Comparison of ENCODE assay signal across 8 cellular contexts in genomic region chr6:106512958-106513480, GRCh38.
DNase-seq lines count a peak whose midpoint lies in the region; ATAC-seq, FAIRE-seq and TF ChIP-seq lines count a peak whose summit lies in the region.

No MANE protein-coding gene starts in this region.

- H3K9me3 ChIP-seq in naive thymus-derived CD4-positive, alpha-beta T cell (ENCODE audit: control insufficient read depth in 2 of 3, low read length in 3 of 3): no peaks in the 10 kb centered on the region
- no peaks in the 10 kb centered on the region for H3K9me3 ChIP-seq in SJCRH30 (replicated peaks)

- intact Hi-C loops in CD14-positive monocyte (cut with micrococcal nuclease): loop anchor here (5.0 to 10.0 kb wide), 2 partner anchors 34 to 638 kb away; no protein-coding TSS in a partner anchor
- intact Hi-C loops in naive thymus-derived CD4-positive, alpha-beta T cell (cut with micrococcal nuclease): loop anchor here (1.0 to 10.0 kb wide), 12 partner anchors 7 to 1444 kb away; partner anchors contain the start of genes ATG5 (in 2 of the 2), SEC63 (in 2 of the 2), BEND3 (in 1 of the 2) and MTRES1 (in 1 of the 2)

- H3K27me3 Mint-ChIP-seq in CD14-positive monocyte (ENCODE audit: low read depth in 3 of 3): peaks cover 0 to 2% (median 0%) of the 10 kb centered on the region in 3 donors
- H3K27me3 Mint-ChIP-seq in naive thymus-derived CD4-positive, alpha-beta T cell: peaks cover 0 to 34% (median 0%) of the 10 kb centered on the region in 5 donors

- H3K9me3 Mint-ChIP-seq in CD14-positive monocyte: no peaks in the 10 kb centered on the region
- H3K9me3 Mint-ChIP-seq in naive thymus-derived CD4-positive, alpha-beta T cell: peaks cover 0 to 4% (median 0%) of the 10 kb centered on the region in 11 donors

- ATAC-seq in HG03571 (IDR thresholded peaks at IDR 0.05; ENCODE audit: unreplicated experiment): peak; percentile 1
- ATAC-seq in naive thymus-derived CD4-positive, alpha-beta T cell: no peak
- ATAC-seq in GM21447 (IDR thresholded peaks at IDR 0.05; ENCODE audit: unreplicated experiment): no peak

- peaks cover 70% of the 10 kb centered on the region for H3K4me1 Mint-ChIP-seq in CD14-positive monocyte
- H3K4me1 Mint-ChIP-seq in naive thymus-derived CD4-positive, alpha-beta T cell: peaks cover 37 to 66% (median 58%) of the 10 kb centered on the region in 7 donors

- peak overlapping the region; percentile 93 to 98 for H3K4me3 Mint-ChIP-seq in CD14-positive monocyte
- peak overlapping the region; percentile 89 to 98 (median 96) for H3K4me3 Mint-ChIP-seq in naive thymus-derived CD4-positive, alpha-beta T cell

- POLR2A ChIA-PET in naive thymus-derived CD4-positive, alpha-beta T cell (lab: Charles Lee): interaction anchor here (0.7 to 6.4 kb wide), 10 partner anchors 10 to 54 kb away, joined by 3 to 173 read pairs (median 8); no protein-coding TSS in a partner anchor

- H3K27me3 ChIP-seq in bronchial epithelial cell (ENCODE audit: control insufficient read depth, insufficient read depth, low read length) (no peaks in the 10 kb centered on the region), SJCRH30 (no peaks in the 10 kb centered on the region)
- no peaks in the 10 kb centered on the region for H3K27me3 ChIP-seq in naive thymus-derived CD4-positive, alpha-beta T cell (ENCODE audit: control insufficient read depth in 2 of 2, insufficient read depth in 2 of 2, low read length in 2 of 2)

- H3K4me3 ChIP-seq in bronchial epithelial cell (ENCODE audit: low read depth, low read length) (peak overlapping the region; percentile 50), SJCRH30 (no peak overlapping the region)
- H3K4me3 ChIP-seq in naive thymus-derived CD4-positive, alpha-beta T cell (ENCODE audit: low read length): peak overlapping the region; percentile 92

- H3K36me3 Mint-ChIP-seq in CD14-positive monocyte: peaks cover 2 to 3% of the 10 kb centered on the region in 2 donors
- peaks cover 0 to 3% (median 0%) of the 10 kb centered on the region in 5 donors for H3K36me3 Mint-ChIP-seq in naive thymus-derived CD4-positive, alpha-beta T cell

- H3K4me1 ChIP-seq in naive thymus-derived CD4-positive, alpha-beta T cell (ENCODE audit: control insufficient read depth in 2 of 2, insufficient read depth in 2 of 2, low read length in 2 of 2): peaks cover 33 to 45% of the 10 kb centered on the region in 2 donors
- no peaks in the 10 kb centered on the region for H3K4me1 ChIP-seq in SJCRH30

- CTCF ChIA-PET in naive thymus-derived CD4-positive, alpha-beta T cell (lab: Charles Lee): interaction anchor here (0.7 to 7.1 kb wide), 12 partner anchors 11 to 1186 kb away, joined by 3 to 74 read pairs (median 8); no protein-coding TSS in a partner anchor

- DNase-seq in CD14-positive monocyte (ENCODE audit: low spot score) (no peak), bronchial epithelial cell (ENCODE audit: low read depth) (no peak), DMS 273 (lab: John Stamatoyannopoulos, UW; ENCODE audit: unreplicated experiment) (no peak), kidney tubule cell (ENCODE audit: low spot score) (no peak), SJCRH30 (no peak)
- DNase-seq in naive thymus-derived CD4-positive, alpha-beta T cell: peak in 2 of 9 donors; percentile 13 to 17

- FAIRE-seq in bronchial epithelial cell (lab: Jason Lieb, UNC): no peak

- H3K27ac Mint-ChIP-seq in CD14-positive monocyte: peak overlapping the region; percentile 91 to 98 (median 96)
- H3K27ac Mint-ChIP-seq in naive thymus-derived CD4-positive, alpha-beta T cell: peak overlapping the region; percentile 92 to 99 (median 96)

- peak overlapping the region; percentile 100 for H3K27ac ChIP-seq in naive thymus-derived CD4-positive, alpha-beta T cell (ENCODE audit: low read depth, low read length)
- no peak overlapping the region for H3K27ac ChIP-seq in SJCRH30

- TF ChIP-seq CTCF in CD14-positive monocyte (IDR thresholded peaks at IDR 0.05) (no peak), bronchial epithelial cell (IDR thresholded peaks at IDR 0.05; ENCODE audit: insufficient read depth, low read length, severe bottlenecking) (no peak)

- H3K36me3 ChIP-seq in bronchial epithelial cell (ENCODE audit: control insufficient read depth, insufficient read depth, low read length) (peaks cover 11% of the 10 kb centered on the region), SJCRH30 (no peaks in the 10 kb centered on the region)
- H3K36me3 ChIP-seq in naive thymus-derived CD4-positive, alpha-beta T cell (ENCODE audit: control insufficient read depth in 2 of 3, insufficient read depth in 3 of 3, low read length in 3 of 3): peaks cover 0 to 11% (median 0%) of the 10 kb centered on the region in 3 experiments
